Comparison of ENCODE assay signal across 23 cellular contexts in the genomic region with DNA sequence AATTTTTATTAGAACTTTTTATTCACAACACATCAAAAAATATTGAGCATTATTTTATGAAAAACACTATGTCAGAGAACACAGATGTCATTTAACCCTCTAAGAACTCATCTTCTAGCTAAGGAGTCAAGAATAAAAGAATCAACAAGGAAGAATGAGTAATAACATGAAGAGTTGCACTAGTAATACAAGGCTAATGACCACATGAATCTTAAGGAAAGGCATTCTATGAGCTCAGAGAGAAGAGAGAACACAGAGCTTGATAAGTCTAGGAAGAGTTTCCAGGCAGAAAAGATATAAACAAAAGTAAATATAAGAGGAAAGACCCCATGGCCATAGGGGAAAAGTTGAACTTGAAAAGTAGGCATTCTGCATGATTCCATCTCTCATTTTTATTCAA.
"Had no signal": no experiment of that assay in that cellular context is flagged by ENCODE, and none has a peak within 500 bp of the region (broad histone marks: within the 10 kb centered on the region; RNA-seq: fewer than 3 reads in every experiment).

No MANE protein-coding gene starts in this region.

- H3K79me2 ChIP-seq: hepatocyte had no signal

- H3K27ac Mint-ChIP-seq: activated naive CD8-positive, alpha-beta T cell treated with anti-CD3 and anti-CD28 coated beads, Interleukin-2, amount 10 ng/mL, durations not matched to agents 7 days and 5 days; immature natural killer cell; memory B cell; nephron; WTC11 had no signal

- H3K4me1 Mint-ChIP-seq: activated naive CD8-positive, alpha-beta T cell treated with anti-CD3 and anti-CD28 coated beads, Interleukin-2, amount 10 ng/mL, durations not matched to agents 7 days and 5 days; immature natural killer cell; memory B cell had no signal

- H3K36me3 ChIP-seq: esophagus muscularis mucosa, right lobe of liver, uterus had no signal

- H3K4me3 ChIP-seq: body of pancreas, esophagus muscularis mucosa, hepatocyte, right lobe of liver, testis, uterus had no signal

- DNase-seq: activated CD8-positive, alpha-beta memory T cell treated with anti-CD3 and anti-CD28 coated beads for 24 hours; activated CD8-positive, alpha-beta memory T cell treated with anti-CD3 and anti-CD28 coated beads, Interleukin-2, amount 50 U/mL, for 4 hours; activated naive CD4-positive, alpha-beta T cell treated with Interleukin-2 at 50 U/mL for 16 hours; activated naive CD8-positive, alpha-beta T cell treated with anti-CD3 and anti-CD28 coated beads, Interleukin-2, amount 10 ng/mL, durations not matched to agents 7 days and 5 days; activated T-cell treated with anti-CD3 and anti-CD28 coated beads, Interleukin-2, amount 50 U/mL, for 4 hours; amygdala; body of pancreas; dermis blood vessel endothelial cell; effector memory CD4-positive, alpha-beta T cell; glutamatergic neuron; immature natural killer cell; nucleus accumbens; right lobe of liver; stimulated activated CD4-positive, alpha-beta T cell treated with anti-CD3 and anti-CD28 coated beads, Interleukin-4, amount 100 ng/mL, for 1 hour; stimulated activated naive CD4-positive, alpha-beta T cell; T1000; testis; uterus had no signal

- H3K27ac ChIP-seq: body of pancreas, esophagus muscularis mucosa, hepatocyte, right lobe of liver, testis, uterus had no signal

- H3K36me3 Mint-ChIP-seq: activated naive CD8-positive, alpha-beta T cell treated with anti-CD3 and anti-CD28 coated beads, Interleukin-2, amount 10 ng/mL, durations not matched to agents 7 days and 5 days; immature natural killer cell; memory B cell had no signal

- H3K9me3 Mint-ChIP-seq: activated naive CD8-positive, alpha-beta T cell treated with anti-CD3 and anti-CD28 coated beads, Interleukin-2, amount 10 ng/mL, durations not matched to agents 7 days and 5 days; activated T-cell treated with anti-CD3 and anti-CD28 coated beads, Interleukin-2, amount 50 U/mL, for 4 hours had no signal

- H3K4me1 ChIP-seq: testis, uterus had no signal

- H3K9me3 ChIP-seq: body of pancreas, esophagus muscularis mucosa, right lobe of liver, testis, uterus had no signal

- H3K4me3 Mint-ChIP-seq: activated naive CD8-positive, alpha-beta T cell treated with anti-CD3 and anti-CD28 coated beads, Interleukin-2, amount 10 ng/mL, durations not matched to agents 7 days and 5 days; activated T-cell treated with anti-CD3 and anti-CD28 coated beads, Interleukin-2, amount 50 U/mL, for 4 hours; immature natural killer cell; memory B cell; nephron; WTC11 had no signal

- H3K4me2 ChIP-seq: hepatocyte had no signal

- H2AFZ ChIP-seq: hepatocyte had no signal

- ATAC-seq: activated T-cell treated with anti-CD3 and anti-CD28 coated beads, Interleukin-2, amount 50 U/mL, for 4 hours; body of pancreas; WTC11 had no signal

- H3K27me3 ChIP-seq: body of pancreas, esophagus muscularis mucosa, hepatocyte, right lobe of liver, testis, uterus had no signal
